Comparison of ENCODE assay signal across 1 cellular context in the genomic region with DNA sequence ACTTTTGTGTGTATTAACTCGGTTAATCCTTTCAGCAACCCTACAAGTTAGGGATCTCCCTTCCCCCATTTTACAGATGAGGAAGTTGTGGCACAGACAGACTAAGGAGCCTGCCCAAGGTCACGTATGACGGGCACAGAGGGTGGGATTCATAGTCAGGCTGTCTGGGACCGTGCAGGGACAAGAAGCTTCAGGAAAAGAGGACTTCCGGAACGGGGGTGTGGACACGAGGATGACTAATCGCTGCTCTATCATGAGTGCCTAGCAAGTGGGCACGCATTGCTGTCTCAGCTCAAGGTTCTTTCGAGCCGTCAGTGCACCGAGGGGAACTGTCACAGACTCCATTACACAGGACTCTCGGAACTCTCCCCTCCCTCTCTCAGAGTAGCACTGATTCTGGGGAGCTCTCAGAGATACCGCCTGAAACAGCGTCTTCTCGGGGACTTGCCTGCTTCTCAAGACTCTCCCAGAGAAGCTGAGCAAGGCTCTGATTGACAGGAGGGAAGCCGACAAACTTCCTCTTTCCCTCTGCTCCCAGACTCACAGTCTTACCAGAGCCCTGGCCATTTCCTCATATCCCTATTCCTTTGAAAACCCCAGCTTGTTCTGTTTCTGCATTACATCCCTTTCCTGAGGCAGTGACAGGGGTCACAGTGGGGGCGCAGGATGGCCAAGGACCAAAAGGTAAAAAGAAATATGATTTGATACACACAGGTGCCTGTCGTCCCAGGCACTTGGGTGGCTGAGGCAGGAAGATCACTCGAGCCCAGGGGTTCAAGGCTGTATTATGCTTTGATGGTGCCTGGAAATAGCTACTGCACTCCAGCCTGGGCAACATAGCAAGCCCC.
TF ChIP-seq lines count a peak whose summit lies in the region.

No MANE protein-coding gene starts in this region.

TF ChIP-seq in HepG2, 621 proteins besides CTCF, POLR2A, EP300 and RAD21 (continued from another document and continues in another):
- TF ChIP-seq MATR3 (CRISPR knock-in tag; IDR thresholded peaks at IDR 0.05) (no peak), XBP1 (CRISPR knock-in tag; IDR thresholded peaks at IDR 0.05) (no peak), SKIL (CRISPR knock-in tag; IDR thresholded peaks at IDR 0.05; ENCODE audit: borderline replicate concordance) (no peak), TCF12 (IDR thresholded peaks at IDR 0.05) (no peak), TCF12 (CRISPR knock-in tag; IDR thresholded peaks at IDR 0.05) (no peak), NPAS2 (CRISPR knock-in tag; IDR thresholded peaks at IDR 0.05; ENCODE audit: borderline replicate concordance) (no peak), KLF9 (CRISPR knock-in tag; IDR thresholded peaks at IDR 0.05; ENCODE audit: low read depth) (no peak), KDM4B (CRISPR knock-in tag; IDR thresholded peaks at IDR 0.05) (no peak), KMT2B (CRISPR knock-in tag; IDR thresholded peaks at IDR 0.05) (no peak), ZFP36L2 (CRISPR knock-in tag; IDR thresholded peaks at IDR 0.05) (no peak), SIN3B (IDR thresholded peaks at IDR 0.05; ENCODE audit: low read length) (no peak), YEATS2 (CRISPR knock-in tag; IDR thresholded peaks at IDR 0.05; ENCODE audit: borderline replicate concordance) (no peak), ZNF121 (CRISPR knock-in tag; IDR thresholded peaks at IDR 0.05) (peak; percentile 98), GABPB1 (CRISPR knock-in tag; IDR thresholded peaks at IDR 0.05) (peak; percentile 59), ZNF512 (CRISPR knock-in tag; IDR thresholded peaks at IDR 0.05) (no peak), SCMH1 (CRISPR knock-in tag; IDR thresholded peaks at IDR 0.05; ENCODE audit: borderline replicate concordance) (no peak), ATAD3A (CRISPR knock-in tag; IDR thresholded peaks at IDR 0.05) (no peak), SETDB1 (CRISPR knock-in tag; IDR thresholded peaks at IDR 0.05; ENCODE audit: borderline replicate concordance) (no peak), SRSF4 (IDR thresholded peaks at IDR 0.05; ENCODE audit: low read depth, low read length, poor library complexity, severe bottlenecking) (no peak), SALL1 (CRISPR knock-in tag; IDR thresholded peaks at IDR 0.05) (peak; percentile 39; the same call in 1 of the 2 replicates), RARA (CRISPR knock-in tag; IDR thresholded peaks at IDR 0.05) (peak; percentile 39), RARG (CRISPR knock-in tag; IDR thresholded peaks at IDR 0.05; ENCODE audit: low read depth) (no peak), ASH2L (IDR thresholded peaks at IDR 0.05; ENCODE audit: insufficient read length, low read depth, low read length) (no peak), ZNF3 (CRISPR knock-in tag; IDR thresholded peaks at IDR 0.05) (peak; percentile 71), GLI4 (CRISPR knock-in tag; IDR thresholded peaks at IDR 0.05; ENCODE audit: borderline replicate concordance) (no peak), FOXC1 (CRISPR knock-in tag; IDR thresholded peaks at IDR 0.05; ENCODE audit: borderline replicate concordance) (no peak), ZNF563 (CRISPR knock-in tag; IDR thresholded peaks at IDR 0.05) (no peak), FOSL1 (CRISPR knock-in tag; IDR thresholded peaks at IDR 0.05; ENCODE audit: borderline replicate concordance) (0 out of 2 replicates have a peak, but pooled peaks have one; percentile 32), ZNF510 (CRISPR knock-in tag; IDR thresholded peaks at IDR 0.05; ENCODE audit: low read depth) (no peak), TFAP4 (IDR thresholded peaks at IDR 0.05; ENCODE audit: borderline replicate concordance, low read depth) (no peak), HOXA7 (CRISPR knock-in tag; IDR thresholded peaks at IDR 0.05) (no peak), RELA (CRISPR knock-in tag; IDR thresholded peaks at IDR 0.05) (no peak), MED8 (CRISPR knock-in tag; IDR thresholded peaks at IDR 0.05; ENCODE audit: insufficient replicate concordance) (no peak), EHMT2 (IDR thresholded peaks at IDR 0.05; ENCODE audit: borderline replicate concordance, low read depth, low read length) (no peak), THAP8 (CRISPR knock-in tag; IDR thresholded peaks at IDR 0.05; ENCODE audit: borderline replicate concordance) (no peak), POLR2G (IDR thresholded peaks at IDR 0.05; ENCODE audit: low read depth, low read length) (no peak), ZNF343 (CRISPR knock-in tag; IDR thresholded peaks at IDR 0.05) (no peak), ZMYM2 (CRISPR knock-in tag; IDR thresholded peaks at IDR 0.05) (peak; percentile 85)
- TF ChIP-seq, protein P1, sequence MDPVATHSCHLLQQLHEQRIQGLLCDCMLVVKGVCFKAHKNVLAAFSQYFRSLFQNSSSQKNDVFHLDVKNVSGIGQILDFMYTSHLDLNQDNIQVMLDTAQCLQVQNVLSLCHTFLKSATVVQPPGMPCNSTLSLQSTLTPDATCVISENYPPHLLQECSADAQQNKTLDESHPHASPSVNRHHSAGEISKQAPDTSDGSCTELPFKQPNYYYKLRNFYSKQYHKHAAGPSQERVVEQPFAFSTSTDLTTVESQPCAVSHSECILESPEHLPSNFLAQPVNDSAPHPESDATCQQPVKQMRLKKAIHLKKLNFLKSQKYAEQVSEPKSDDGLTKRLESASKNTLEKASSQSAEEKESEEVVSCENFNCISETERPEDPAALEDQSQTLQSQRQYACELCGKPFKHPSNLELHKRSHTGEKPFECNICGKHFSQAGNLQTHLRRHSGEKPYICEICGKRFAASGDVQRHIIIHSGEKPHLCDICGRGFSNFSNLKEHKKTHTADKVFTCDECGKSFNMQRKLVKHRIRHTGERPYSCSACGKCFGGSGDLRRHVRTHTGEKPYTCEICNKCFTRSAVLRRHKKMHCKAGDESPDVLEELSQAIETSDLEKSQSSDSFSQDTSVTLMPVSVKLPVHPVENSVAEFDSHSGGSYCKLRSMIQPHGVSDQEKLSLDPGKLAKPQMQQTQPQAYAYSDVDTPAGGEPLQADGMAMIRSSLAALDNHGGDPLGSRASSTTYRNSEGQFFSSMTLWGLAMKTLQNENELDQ (CRISPR knock-in tag; IDR thresholded peaks at IDR 0.05; ENCODE audit: borderline replicate concordance), result no peak
- TF ChIP-seq, protein P2, sequence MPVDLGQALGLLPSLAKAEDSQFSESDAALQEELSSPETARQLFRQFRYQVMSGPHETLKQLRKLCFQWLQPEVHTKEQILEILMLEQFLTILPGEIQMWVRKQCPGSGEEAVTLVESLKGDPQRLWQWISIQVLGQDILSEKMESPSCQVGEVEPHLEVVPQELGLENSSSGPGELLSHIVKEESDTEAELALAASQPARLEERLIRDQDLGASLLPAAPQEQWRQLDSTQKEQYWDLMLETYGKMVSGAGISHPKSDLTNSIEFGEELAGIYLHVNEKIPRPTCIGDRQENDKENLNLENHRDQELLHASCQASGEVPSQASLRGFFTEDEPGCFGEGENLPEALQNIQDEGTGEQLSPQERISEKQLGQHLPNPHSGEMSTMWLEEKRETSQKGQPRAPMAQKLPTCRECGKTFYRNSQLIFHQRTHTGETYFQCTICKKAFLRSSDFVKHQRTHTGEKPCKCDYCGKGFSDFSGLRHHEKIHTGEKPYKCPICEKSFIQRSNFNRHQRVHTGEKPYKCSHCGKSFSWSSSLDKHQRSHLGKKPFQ (CRISPR knock-in tag; IDR thresholded peaks at IDR 0.05; ENCODE audit: insufficient replicate concordance), result no peak
- TF ChIP-seq, protein P3, sequence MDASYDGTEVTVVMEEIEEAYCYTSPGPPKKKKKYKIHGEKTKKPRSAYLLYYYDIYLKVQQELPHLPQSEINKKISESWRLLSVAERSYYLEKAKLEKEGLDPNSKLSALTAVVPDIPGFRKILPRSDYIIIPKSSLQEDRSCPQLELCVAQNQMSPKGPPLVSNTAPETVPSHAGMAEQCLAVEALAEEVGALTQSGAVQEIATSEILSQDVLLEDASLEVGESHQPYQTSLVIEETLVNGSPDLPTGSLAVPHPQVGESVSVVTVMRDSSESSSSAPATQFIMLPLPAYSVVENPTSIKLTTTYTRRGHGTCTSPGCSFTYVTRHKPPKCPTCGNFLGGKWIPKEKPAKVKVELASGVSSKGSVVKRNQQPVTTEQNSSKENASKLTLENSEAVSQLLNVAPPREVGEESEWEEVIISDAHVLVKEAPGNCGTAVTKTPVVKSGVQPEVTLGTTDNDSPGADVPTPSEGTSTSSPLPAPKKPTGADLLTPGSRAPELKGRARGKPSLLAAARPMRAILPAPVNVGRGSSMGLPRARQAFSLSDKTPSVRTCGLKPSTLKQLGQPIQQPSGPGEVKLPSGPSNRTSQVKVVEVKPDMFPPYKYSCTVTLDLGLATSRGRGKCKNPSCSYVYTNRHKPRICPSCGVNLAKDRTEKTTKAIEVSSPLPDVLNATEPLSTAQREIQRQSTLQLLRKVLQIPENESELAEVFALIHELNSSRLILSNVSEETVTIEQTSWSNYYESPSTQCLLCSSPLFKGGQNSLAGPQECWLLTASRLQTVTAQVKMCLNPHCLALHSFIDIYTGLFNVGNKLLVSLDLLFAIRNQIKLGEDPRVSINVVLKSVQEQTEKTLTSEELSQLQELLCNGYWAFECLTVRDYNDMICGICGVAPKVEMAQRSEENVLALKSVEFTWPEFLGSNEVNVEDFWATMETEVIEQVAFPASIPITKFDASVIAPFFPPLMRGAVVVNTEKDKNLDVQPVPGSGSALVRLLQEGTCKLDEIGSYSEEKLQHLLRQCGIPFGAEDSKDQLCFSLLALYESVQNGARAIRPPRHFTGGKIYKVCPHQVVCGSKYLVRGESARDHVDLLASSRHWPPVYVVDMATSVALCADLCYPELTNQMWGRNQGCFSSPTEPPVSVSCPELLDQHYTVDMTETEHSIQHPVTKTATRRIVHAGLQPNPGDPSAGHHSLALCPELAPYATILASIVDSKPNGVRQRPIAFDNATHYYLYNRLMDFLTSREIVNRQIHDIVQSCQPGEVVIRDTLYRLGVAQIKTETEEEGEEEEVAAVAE (CRISPR knock-in tag; IDR thresholded peaks at IDR 0.05; ENCODE audit: borderline replicate concordance), result no peak
- TF ChIP-seq, protein P4, sequence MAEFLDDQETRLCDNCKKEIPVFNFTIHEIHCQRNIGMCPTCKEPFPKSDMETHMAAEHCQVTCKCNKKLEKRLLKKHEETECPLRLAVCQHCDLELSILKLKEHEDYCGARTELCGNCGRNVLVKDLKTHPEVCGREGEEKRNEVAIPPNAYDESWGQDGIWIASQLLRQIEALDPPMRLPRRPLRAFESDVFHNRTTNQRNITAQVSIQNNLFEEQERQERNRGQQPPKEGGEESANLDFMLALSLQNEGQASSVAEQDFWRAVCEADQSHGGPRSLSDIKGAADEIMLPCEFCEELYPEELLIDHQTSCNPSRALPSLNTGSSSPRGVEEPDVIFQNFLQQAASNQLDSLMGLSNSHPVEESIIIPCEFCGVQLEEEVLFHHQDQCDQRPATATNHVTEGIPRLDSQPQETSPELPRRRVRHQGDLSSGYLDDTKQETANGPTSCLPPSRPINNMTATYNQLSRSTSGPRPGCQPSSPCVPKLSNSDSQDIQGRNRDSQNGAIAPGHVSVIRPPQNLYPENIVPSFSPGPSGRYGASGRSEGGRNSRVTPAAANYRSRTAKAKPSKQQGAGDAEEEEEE (CRISPR knock-in tag; IDR thresholded peaks at IDR 0.05; ENCODE audit: borderline replicate concordance), result no peak
- TF ChIP-seq, protein P5, sequence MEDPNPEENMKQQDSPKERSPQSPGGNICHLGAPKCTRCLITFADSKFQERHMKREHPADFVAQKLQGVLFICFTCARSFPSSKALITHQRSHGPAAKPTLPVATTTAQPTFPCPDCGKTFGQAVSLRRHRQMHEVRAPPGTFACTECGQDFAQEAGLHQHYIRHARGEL (CRISPR knock-in tag; IDR thresholded peaks at IDR 0.05), result no peak
- TF ChIP-seq, protein P6, sequence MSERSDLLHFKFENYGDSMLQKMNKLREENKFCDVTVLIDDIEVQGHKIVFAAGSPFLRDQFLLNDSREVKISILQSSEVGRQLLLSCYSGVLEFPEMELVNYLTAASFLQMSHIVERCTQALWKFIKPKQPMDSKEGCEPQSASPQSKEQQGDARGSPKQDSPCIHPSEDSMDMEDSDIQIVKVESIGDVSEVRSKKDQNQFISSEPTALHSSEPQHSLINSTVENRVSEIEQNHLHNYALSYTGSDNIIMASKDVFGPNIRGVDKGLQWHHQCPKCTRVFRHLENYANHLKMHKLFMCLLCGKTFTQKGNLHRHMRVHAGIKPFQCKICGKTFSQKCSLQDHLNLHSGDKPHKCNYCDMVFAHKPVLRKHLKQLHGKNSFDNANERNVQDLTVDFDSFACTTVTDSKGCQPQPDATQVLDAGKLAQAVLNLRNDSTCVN (CRISPR knock-in tag; IDR thresholded peaks at IDR 0.05; ENCODE audit: borderline replicate concordance), result 0 out of 2 replicates have a peak, but pooled peaks have one; percentile 54
